8 cellular contexts compared by ENCODE assay signal in genomic region chr11:66334605-66335442, GRCh38. TPM values are rescaled to one million over a fixed set of nuclear protein-coding genes. Genes with fewer than 3 reads are reported as not detected.
DNase-seq lines count a peak whose midpoint lies in the region; ATAC-seq, FAIRE-seq and TF ChIP-seq lines count a peak whose summit lies in the region.
"Had no signal": no experiment of that assay in that cellular context is flagged by ENCODE, and none has a peak within 500 bp of the region (broad histone marks: within the 10 kb centered on the region; RNA-seq: fewer than 3 reads in every experiment).

No MANE protein-coding gene starts in this region.

- TF ChIP-seq CTCF in mesothelial cell of epicardium (IDR thresholded peaks at IDR 0.05; ENCODE audit: unreplicated experiment), result no peak

- no peaks in the 10 kb centered on the region for H3K27me3 Mint-ChIP-seq in activated naive CD8-positive, alpha-beta T cell treated with anti-CD3 and anti-CD28 coated beads for 36 hours
- H3K27me3 Mint-ChIP-seq in mesothelial cell of epicardium (ENCODE audit: low read depth), result peaks cover 7% of the 10 kb centered on the region

- peak overlapping the region; percentile 56 for H3K27ac Mint-ChIP-seq in activated naive CD8-positive, alpha-beta T cell treated with anti-CD3 and anti-CD28 coated beads for 36 hours
- H3K27ac Mint-ChIP-seq in mesothelial cell of epicardium, result no peak overlapping the region

- peaks cover 27% of the 10 kb centered on the region for H3K4me1 Mint-ChIP-seq in activated naive CD8-positive, alpha-beta T cell treated with anti-CD3 and anti-CD28 coated beads for 36 hours
- H3K4me1 Mint-ChIP-seq in mesothelial cell of epicardium, result peaks cover 15% of the 10 kb centered on the region

- no peak for ATAC-seq in GM19328 (IDR thresholded peaks at IDR 0.05; ENCODE audit: unreplicated experiment)

- no peaks in the 10 kb centered on the region; the same call in none of the 2 replicates for H3K36me3 ChIP-seq in H7 (replicated peaks; ENCODE audit: control insufficient read depth, insufficient read depth, low read length)

- peak overlapping the region; percentile 53; the same call in 1 of the 2 replicates for H3K4me3 ChIP-seq in H7 (ENCODE audit: insufficient read depth, low read depth, low read length)

- peaks cover 2% of the 10 kb centered on the region for H3K36me3 Mint-ChIP-seq in activated naive CD8-positive, alpha-beta T cell treated with anti-CD3 and anti-CD28 coated beads for 36 hours
- no peaks in the 10 kb centered on the region for H3K36me3 Mint-ChIP-seq in mesothelial cell of epicardium

- peak overlapping the region; percentile 78 for H3K4me3 Mint-ChIP-seq in activated naive CD8-positive, alpha-beta T cell treated with anti-CD3 and anti-CD28 coated beads for 36 hours
- H3K4me3 Mint-ChIP-seq in mesothelial cell of epicardium, result peak overlapping the region; percentile 64

- DNase-seq in H7 (peak; percentile 70), mesothelial cell of epicardium (ENCODE audit: low spot score in 2 of 2, unreplicated experiment in 2 of 2) (no peak), GM12892 (ENCODE audit: insufficient read length) (no peak), T-helper 2 cell (no peak)
- DNase-seq in activated naive CD8-positive, alpha-beta T cell treated with anti-CD3 and anti-CD28 coated beads for 36 hours, result no peak
- DNase-seq: NCI-H1105; stimulated activated CD4-positive, alpha-beta T cell treated with anti-CD3 and anti-CD28 coated beads, Interleukin-12 subunit alpha, Interleukin-12 subunit beta, amount 100 ng/mL, for 4 hours had no signal

- no peak for FAIRE-seq in GM12892 (lab: Jason Lieb, UNC)

- H3K9me3 Mint-ChIP-seq in activated naive CD8-positive, alpha-beta T cell treated with anti-CD3 and anti-CD28 coated beads for 36 hours, result no peaks in the 10 kb centered on the region
- no peaks in the 10 kb centered on the region for H3K9me3 Mint-ChIP-seq in mesothelial cell of epicardium

- H3K27me3 ChIP-seq in H7 (ENCODE audit: control insufficient read depth, insufficient read depth, low read length), result peaks cover 1% of the 10 kb centered on the region; the same call in 1 of the 2 replicates

- TF ChIP-seq POLR2A in GM12892 (IDR thresholded peaks at IDR 0.05; ENCODE audit: low read depth, low read length), result no peak

RNA-seq across cellular contexts. Expression of gene RIN1, which starts 1.4 kb away (rescaled TPM):
- 7.2 and 9.6 TPM in 2 replicates for total RNA-seq in H7 (2014; rRNA removed; shearing (Covaris generic))
- total RNA-seq in activated naive CD8-positive, alpha-beta T cell treated with anti-CD3 and anti-CD28 coated beads for 36 hours, result 1 to 10 TPM; 1.5 to 1.6 TPM
- total RNA-seq in mesothelial cell of epicardium, result 6.7 to 7.1 TPM (median 7.0 TPM) in 3 replicates
- not detected for polyA plus RNA-seq in GM12892 (2012; ENCODE audit: missing spikeins)

RNA-seq across cellular contexts. Expression of gene BRMS1, which starts 10.1 kb away (rescaled TPM):
- total RNA-seq in H7 (2014; rRNA removed; shearing (Covaris generic)), result 53.5 and 72.8 TPM in 2 replicates
- 10 to 100 TPM; 47.5 to 48.8 TPM for total RNA-seq in activated naive CD8-positive, alpha-beta T cell treated with anti-CD3 and anti-CD28 coated beads for 36 hours
- 25.0 to 27.1 TPM (median 26.5 TPM) in 3 replicates for total RNA-seq in mesothelial cell of epicardium
- 24.6 TPM for polyA plus RNA-seq in GM12892 (2012; ENCODE audit: missing spikeins)

RNA-seq across cellular contexts. Expression of gene B4GAT1, which starts 12.6 kb away (rescaled TPM):
- total RNA-seq in H7 (2014; rRNA removed; shearing (Covaris generic)), result 41.6 and 41.9 TPM in 2 replicates
- 10 to 100 TPM in 1 of 2 experiments, 1 to 10 TPM in 1; 9.5 to 10.0 TPM for total RNA-seq in activated naive CD8-positive, alpha-beta T cell treated with anti-CD3 and anti-CD28 coated beads for 36 hours
- 28.1 to 30.2 TPM (median 29.5 TPM) in 3 replicates for total RNA-seq in mesothelial cell of epicardium
- 3.6 TPM for polyA plus RNA-seq in GM12892 (2012; ENCODE audit: missing spikeins)

RNA-seq across cellular contexts. Expression of gene CD248, which starts 18.0 kb away (rescaled TPM):
- total RNA-seq in H7 (2014; rRNA removed; shearing (Covaris generic)), result 0.83 and 1.4 TPM in 2 replicates
- total RNA-seq in activated naive CD8-positive, alpha-beta T cell treated with anti-CD3 and anti-CD28 coated beads for 36 hours, result 10 to 100 TPM; 11.0 to 11.9 TPM
- total RNA-seq in mesothelial cell of epicardium, result 95.2 to 102 TPM (median 97.9 TPM) in 3 replicates
- polyA plus RNA-seq in GM12892 (2012; ENCODE audit: missing spikeins), result not detected

RNA-seq across cellular contexts. Expression of gene SLC29A2, which starts 36.7 kb away (rescaled TPM):
- total RNA-seq in H7 (2014; rRNA removed; shearing (Covaris generic)), result 23.8 and 32.1 TPM in 2 replicates
- total RNA-seq in activated naive CD8-positive, alpha-beta T cell treated with anti-CD3 and anti-CD28 coated beads for 36 hours, result 1 to 10 TPM; 8.1 to 9.0 TPM
- 33.0 to 35.9 TPM (median 35.7 TPM) in 3 replicates for total RNA-seq in mesothelial cell of epicardium
- polyA plus RNA-seq in GM12892 (2012; ENCODE audit: missing spikeins), result 6.6 TPM
